20 cellular contexts compared by ENCODE assay signal in the genomic region with DNA sequence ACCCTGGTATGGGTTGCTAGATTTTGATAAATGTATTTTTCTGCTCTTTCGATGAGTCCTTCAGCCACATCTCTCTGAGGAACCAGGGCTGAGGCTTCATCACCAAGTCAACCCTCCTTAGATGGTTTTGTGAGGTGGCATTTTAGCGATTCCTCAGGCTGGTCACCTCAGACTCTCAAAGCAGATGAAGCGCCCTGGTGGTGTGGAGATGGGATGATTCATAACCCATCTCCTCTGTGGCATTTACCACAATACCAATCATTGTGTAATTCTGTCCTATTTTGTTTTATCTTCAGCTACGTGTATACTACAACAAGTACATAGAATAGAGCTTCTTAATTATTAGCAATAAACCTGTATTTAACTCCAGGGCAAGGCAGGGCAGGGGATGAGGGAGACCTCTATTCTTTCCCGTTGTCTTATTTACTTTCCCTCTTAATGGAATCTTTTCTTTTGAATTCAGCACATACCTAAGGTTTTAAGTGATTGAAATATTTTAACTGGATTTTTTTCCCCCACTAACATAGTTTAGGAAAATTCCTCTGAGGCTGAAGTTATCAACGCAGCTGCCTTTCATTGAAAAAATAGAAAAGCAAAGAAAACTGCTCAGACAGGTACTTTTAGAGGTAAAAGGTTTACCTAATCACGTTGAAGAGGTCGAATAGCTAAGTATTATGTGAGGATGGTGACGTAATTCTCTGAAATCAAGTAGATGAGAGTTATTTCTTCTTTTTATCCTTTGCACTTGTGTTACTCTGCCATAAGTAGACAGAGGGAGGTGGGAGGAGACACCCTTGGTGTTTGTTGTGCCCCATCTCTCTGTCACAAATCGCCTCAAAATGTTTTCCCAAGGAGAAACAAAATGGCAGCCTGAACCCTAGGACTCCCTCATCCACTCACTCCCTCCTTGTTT. TPM values are rescaled to one million over a fixed set of nuclear protein-coding genes. Genes with fewer than 3 reads are reported as not detected.
DNase-seq lines count a peak whose midpoint lies in the region; ATAC-seq and TF ChIP-seq lines count a peak whose summit lies in the region.
"Had no signal": no experiment of that assay in that cellular context is flagged by ENCODE, and none has a peak within 500 bp of the region (broad histone marks: within the 10 kb centered on the region; RNA-seq: fewer than 3 reads in every experiment).

No MANE protein-coding gene starts in this region.

- H3K27ac Mint-ChIP-seq in activated T-cell treated with anti-CD3 and anti-CD28 coated beads, Interleukin-2, amount 50 U/mL, for 24 hours, result peak overlapping the region; percentile 69
- no peak overlapping the region for H3K27ac Mint-ChIP-seq in activated CD8-positive, alpha-beta T cell treated with anti-CD3 and anti-CD28 coated beads for 36 hours
- H3K27ac Mint-ChIP-seq: activated naive CD4-positive, alpha-beta T cell treated with anti-CD3 and anti-CD28 coated beads for 36 hours; stimulated activated naive B cell treated with anti-CD40 and anti-IgM and Interleukin-4, amounts not matched to agents 10 μg/mL and 1 μg/mL and 100 μg/mL, for 72 hours had no signal

- TF ChIP-seq CTCF in activated CD8-positive, alpha-beta T cell treated with anti-CD3 and anti-CD28 coated beads for 36 hours (IDR thresholded peaks at IDR 0.05), result no peak

- H3K27me3 Mint-ChIP-seq in activated T-cell treated with anti-CD3 and anti-CD28 coated beads, Interleukin-2, amount 50 U/mL, for 24 hours, result no peaks in the 10 kb centered on the region
- H3K27me3 Mint-ChIP-seq in activated CD8-positive, alpha-beta T cell treated with anti-CD3 and anti-CD28 coated beads for 36 hours, result no peaks in the 10 kb centered on the region
- H3K27me3 Mint-ChIP-seq: stimulated activated naive B cell treated with anti-CD40 and anti-IgM and Interleukin-4, amounts not matched to agents 10 μg/mL and 1 μg/mL and 100 μg/mL, for 72 hours had no signal

- peak; percentile 95 for ATAC-seq in activated CD8-positive, alpha-beta T cell treated with anti-CD3 and anti-CD28 coated beads for 36 hours
- ATAC-seq in GM21619 (IDR thresholded peaks at IDR 0.05; ENCODE audit: unreplicated experiment) (no peak), HG03039 (IDR thresholded peaks at IDR 0.05; ENCODE audit: unreplicated experiment) (no peak)
- ATAC-seq: lower lobe of right lung; stimulated activated naive B cell treated with anti-CD40 and anti-IgM and Interleukin-4, amounts not matched to agents 10 μg/mL and 1 μg/mL and 100 μg/mL, for 72 hours had no signal

- peaks cover 17% of the 10 kb centered on the region for H3K4me1 Mint-ChIP-seq in activated T-cell treated with anti-CD3 and anti-CD28 coated beads, Interleukin-2, amount 50 U/mL, for 24 hours (ENCODE audit: low read depth)
- peaks cover 24% of the 10 kb centered on the region for H3K4me1 Mint-ChIP-seq in activated CD8-positive, alpha-beta T cell treated with anti-CD3 and anti-CD28 coated beads for 36 hours (ENCODE audit: low read depth)
- H3K4me1 Mint-ChIP-seq: stimulated activated naive B cell treated with anti-CD40 and anti-IgM and Interleukin-4, amounts not matched to agents 10 μg/mL and 1 μg/mL and 100 μg/mL, for 72 hours had no signal

- CTCF ChIA-PET in activated CD8-positive, alpha-beta T cell treated with anti-CD3 and anti-CD28 coated beads for 36 hours (lab: Charles Lee), result interaction anchor here (0.8 to 1.2 kb wide), 3 partner anchors 10 to 21 kb away, joined by 3 read pairs; no protein-coding TSS in a partner anchor

- POLR2A ChIA-PET in activated CD8-positive, alpha-beta T cell treated with anti-CD3 and anti-CD28 coated beads for 36 hours (lab: Charles Lee), result interaction anchor here (0.8 to 1.0 kb wide), 2 partner anchors 9 to 10 kb away, joined by 3 to 4 read pairs; no protein-coding TSS in a partner anchor

- H3K4me3 Mint-ChIP-seq in activated T-cell treated with anti-CD3 and anti-CD28 coated beads, Interleukin-2, amount 50 U/mL, for 24 hours, result no peak overlapping the region
- no peak overlapping the region for H3K4me3 Mint-ChIP-seq in activated CD8-positive, alpha-beta T cell treated with anti-CD3 and anti-CD28 coated beads for 36 hours
- H3K4me3 Mint-ChIP-seq: activated naive CD4-positive, alpha-beta T cell treated with anti-CD3 and anti-CD28 coated beads for 36 hours; neural crest cell; stimulated activated naive B cell treated with anti-CD40 and anti-IgM and Interleukin-4, amounts not matched to agents 10 μg/mL and 1 μg/mL and 100 μg/mL, for 72 hours had no signal

- H3K9me3 Mint-ChIP-seq in activated T-cell treated with anti-CD3 and anti-CD28 coated beads, Interleukin-2, amount 50 U/mL, for 24 hours, result no peaks in the 10 kb centered on the region
- no peaks in the 10 kb centered on the region for H3K9me3 Mint-ChIP-seq in activated CD8-positive, alpha-beta T cell treated with anti-CD3 and anti-CD28 coated beads for 36 hours
- H3K9me3 Mint-ChIP-seq: activated naive CD4-positive, alpha-beta T cell treated with anti-CD3 and anti-CD28 coated beads for 36 hours; stimulated activated naive B cell treated with anti-CD40 and anti-IgM and Interleukin-4, amounts not matched to agents 10 μg/mL and 1 μg/mL and 100 μg/mL, for 72 hours had no signal

- peaks cover 56% of the 10 kb centered on the region for H3K36me3 Mint-ChIP-seq in activated T-cell treated with anti-CD3 and anti-CD28 coated beads, Interleukin-2, amount 50 U/mL, for 24 hours (ENCODE audit: low read depth)
- H3K36me3 Mint-ChIP-seq in activated CD8-positive, alpha-beta T cell treated with anti-CD3 and anti-CD28 coated beads for 36 hours (ENCODE audit: low read depth), result peaks cover 22% of the 10 kb centered on the region

- intact Hi-C loops in activated CD8-positive, alpha-beta T cell treated with anti-CD3 and anti-CD28 coated beads for 36 hours (cut with micrococcal nuclease), result no loop called here

- DNase-seq in activated T-cell treated with anti-CD3 and anti-CD28 coated beads, Interleukin-2, amount 50 U/mL, for 24 hours, result no peak
- DNase-seq in activated T-cell treated with anti-CD3 and anti-CD28 coated beads, Interleukin-2, amount 50 U/mL, for 1 hour, result no peak
- DNase-seq in HT1080 (ENCODE audit: low read depth), result peak; percentile 14
- peak; percentile 69 for DNase-seq in activated CD8-positive, alpha-beta T cell treated with anti-CD3 and anti-CD28 coated beads for 36 hours
- peak; percentile 37 to 40 for DNase-seq in stimulated activated CD8-positive, alpha-beta memory T cell treated with anti-CD3 and anti-CD28 coated beads, Interleukin-15, amount 100 ng/mL, for 48 hours (ENCODE audit: low read depth in 2 of 2)
- DNase-seq in NCI-H446 (lab: John Stamatoyannopoulos, UW), result no peak
- DNase-seq: activated CD4-positive, CD25-positive, alpha-beta regulatory T cell treated with anti-CD3 and anti-CD28 coated beads, Interleukin-2, amount 50 U/mL, for 72 hours; activated naive CD4-positive, alpha-beta T cell treated with anti-CD3 and anti-CD28 coated beads for 36 hours; DMS153; GOT3; lower lobe of right lung; NCI-H146; retina; stimulated activated naive B cell treated with anti-CD40 and anti-IgM and Interleukin-4, amounts not matched to agents 10 μg/mL and 1 μg/mL and 100 μg/mL, for 72 hours had no signal

RNA-seq across cellular contexts. Expression of a gene that starts 57.4 kb away (rescaled TPM):
- total RNA-seq in HT1080 (2014; rRNA removed; shearing (Covaris generic)), result not detected in 2 replicates
- not detected in 2 replicates for polyA plus RNA-seq in HT1080 (2015; cell fraction: cytosol; rRNA removed)
- not detected in 2 replicates for polyA plus RNA-seq in HT1080 (2015; cell fraction: nucleus; rRNA removed)
- total RNA-seq in activated CD8-positive, alpha-beta T cell treated with anti-CD3 and anti-CD28 coated beads for 36 hours, result under 1 TPM in 1 of 2 experiments, not detected in 1; 0.09 TPM
- total RNA-seq: activated naive CD4-positive, alpha-beta T cell treated with anti-CD3 and anti-CD28 coated beads for 36 hours; bronchial epithelial cell; NCI-H460; PC-9 had no signal

Comparison
In these comparisons a context has a peak if more than half of its experiments do, and no peak if none do; other contexts are left out.
1. DNase-seq: peak in HT1080 (single experiment), activated CD8-positive, alpha-beta T cell treated with anti-CD3 and anti-CD28 coated beads for 36 hours (single experiment) and stimulated activated CD8-positive, alpha-beta memory T cell treated with anti-CD3 and anti-CD28 coated beads, Interleukin-15, amount 100 ng/mL, for 48 hours (2 of 2); none in activated T-cell treated with anti-CD3 and anti-CD28 coated beads, Interleukin-2, amount 50 U/mL, for 24 hours (single experiment), activated T-cell treated with anti-CD3 and anti-CD28 coated beads, Interleukin-2, amount 50 U/mL, for 1 hour (single experiment) and NCI-H446 (0 of 2).